In the genomic region with DNA sequence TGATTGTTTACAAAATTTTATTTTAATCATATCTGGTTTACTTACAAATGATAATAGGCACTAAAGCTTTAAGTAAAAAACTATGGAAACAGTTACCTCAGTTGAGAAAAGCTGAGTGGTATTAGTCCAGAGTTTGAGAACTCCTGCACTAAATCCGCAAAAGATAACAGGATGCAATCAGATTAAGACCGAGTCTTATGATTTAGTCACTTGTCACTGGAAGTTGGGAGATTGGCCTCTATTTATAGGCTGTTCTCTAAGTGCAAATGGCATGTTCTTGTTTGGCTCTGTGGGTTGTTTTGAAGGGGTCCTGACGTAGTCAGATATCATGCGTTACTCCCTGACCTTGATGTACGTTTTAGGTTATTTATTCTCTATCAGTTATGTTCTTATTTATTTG, we compare ENCODE assay signal across 21 cellular contexts.
"Had no signal": no experiment of that assay in that cellular context is flagged by ENCODE, and none has a peak within 500 bp of the region (broad histone marks: within the 10 kb centered on the region; RNA-seq: fewer than 3 reads in every experiment).

No MANE protein-coding gene starts in this region.

- H3K9ac ChIP-seq: neural progenitor cell, parathyroid adenoma had no signal

- H3K27me3 ChIP-seq: esophagus squamous epithelium, suprapubic skin, thyroid gland, upper lobe of left lung, uterus had no signal

- H3K4me2 ChIP-seq: neural progenitor cell had no signal

- H3K4me3 ChIP-seq: esophagus squamous epithelium, lower lobe of right lung, neural progenitor cell, prostate gland, suprapubic skin, thyroid gland, upper lobe of left lung, uterus had no signal

- H3K9me3 ChIP-seq: esophagus squamous epithelium, lower lobe of right lung, prostate gland, suprapubic skin, thyroid gland, upper lobe of left lung, uterus had no signal

- H3K79me2 ChIP-seq: parathyroid adenoma had no signal

- H2AFZ ChIP-seq: neural progenitor cell, parathyroid adenoma had no signal

- H3K27ac ChIP-seq: esophagus squamous epithelium, lower lobe of right lung, neural progenitor cell, parathyroid adenoma, prostate gland, suprapubic skin, thyroid gland, upper lobe of left lung, uterus had no signal

- H3K4me1 ChIP-seq: lower lobe of right lung, neural progenitor cell, parathyroid adenoma, prostate gland, suprapubic skin, uterus had no signal

- DNase-seq: esophagus squamous epithelium; foreskin fibroblast; head of caudate nucleus; hypothalamus; kidney glomerular epithelial cell; lower lobe of right lung; nucleus accumbens; retina; stimulated activated CD4-positive, alpha-beta T cell treated with anti-CD3 and anti-CD28 coated beads, Interleukin-4, amount 100 ng/mL, for 1 hour; stimulated activated CD8-positive, alpha-beta memory T cell treated with anti-CD3 and anti-CD28 coated beads, Interleukin-4, amount 100 ng/mL, for 48 hours; stimulated activated naive CD8-positive, alpha-beta T cell treated with anti-CD3 and anti-CD28 coated beads, Interleukin-15, Interleukin-2, amounts not matched to agents 100 U/mL and 50 U/mL, for 24 hours; thyroid gland; upper lobe of left lung; uterus had no signal

- H3K36me3 ChIP-seq: esophagus squamous epithelium, lower lobe of right lung, neural progenitor cell, prostate gland, upper lobe of left lung, uterus had no signal

- ATAC-seq: left lobe of liver; lower lobe of right lung; natural killer cell treated with Interleukin-12 subunit alpha and Interleukin-12 subunit beta and Interleukin-15 and Interleukin-18, amount 100 ng/mL, for 72 hours; stimulated activated effector memory CD8-positive, alpha-beta T cell treated with anti-CD3 and anti-CD28 coated beads, Interleukin-12 subunit alpha, Interleukin-12 subunit beta, amount 100 ng/mL, for 72 hours; stimulated activated naive CD8-positive, alpha-beta T cell treated with anti-CD3 and anti-CD28 coated beads, Interleukin-15, Interleukin-2, amounts not matched to agents 100 U/mL and 50 U/mL, for 24 hours had no signal
